17 cellular contexts compared by ENCODE assay signal in genomic region chr15:66477011-66477410, GRCh38. TPM values are rescaled to one million over a fixed set of nuclear protein-coding genes. Genes with fewer than 3 reads are reported as not detected.
DNase-seq lines count a peak whose midpoint lies in the region; ATAC-seq, FAIRE-seq and TF ChIP-seq lines count a peak whose summit lies in the region.
"Had no signal": no experiment of that assay in that cellular context is flagged by ENCODE, and none has a peak within 500 bp of the region (broad histone marks: within the 10 kb centered on the region; RNA-seq: fewer than 3 reads in every experiment).

No MANE protein-coding gene starts in this region.

- no peak for FAIRE-seq in astrocyte (lab: Jason Lieb, UNC)
- FAIRE-seq: kidney, pancreas, small intestine had no signal

- peaks cover 4% of the 10 kb centered on the region for H3K79me2 ChIP-seq in astrocyte (ENCODE audit: insufficient read depth, low read length)

- H3K27me3 ChIP-seq in astrocyte (ENCODE audit: insufficient read depth, low read length) (no peaks in the 10 kb centered on the region), layer of hippocampus (ENCODE audit: control insufficient read depth, insufficient read depth, low read length) (no peaks in the 10 kb centered on the region), tibial nerve (no peaks in the 10 kb centered on the region)
- H3K27me3 ChIP-seq: pancreas, vagina had no signal

- no peak overlapping the region for H3K4me2 ChIP-seq in astrocyte (ENCODE audit: low read length)

- TF ChIP-seq POLR2A in tibial nerve (IDR thresholded peaks at IDR 0.05), result no peak

- H3K4me1 ChIP-seq in astrocyte (ENCODE audit: insufficient read depth, low read length), result peaks cover 11% of the 10 kb centered on the region
- peaks cover 0 to 10% (median 0%) of the 10 kb centered on the region in 4 donors for H3K4me1 ChIP-seq in tibial nerve

- H3K27me3 Mint-ChIP-seq in natural killer cell treated with Interleukin-12 subunit alpha and Interleukin-12 subunit beta and Interleukin-15 and Interleukin-18, amount 100 ng/mL, for 72 hours, result no peaks in the 10 kb centered on the region
- H3K27me3 Mint-ChIP-seq in natural killer cell (ENCODE audit: low read depth in 2 of 2) (no peaks in the 10 kb centered on the region), astrocyte (ENCODE audit: low read depth, unreplicated experiment) (no peaks in the 10 kb centered on the region)
- H3K27me3 Mint-ChIP-seq: activated B cell treated with CpG ODN at 0.5 μM for 24 hours; activated naive CD8-positive, alpha-beta T cell treated with anti-CD3 and anti-CD28 coated beads, Interleukin-2, amount 10 ng/mL, durations not matched to agents 7 days and 5 days had no signal

- no peaks in the 10 kb centered on the region for H3K9me3 Mint-ChIP-seq in natural killer cell treated with Interleukin-12 subunit alpha and Interleukin-12 subunit beta and Interleukin-15 and Interleukin-18, amount 100 ng/mL, for 72 hours
- H3K9me3 Mint-ChIP-seq in natural killer cell, result no peaks in the 10 kb centered on the region
- no peaks in the 10 kb centered on the region for H3K9me3 Mint-ChIP-seq in astrocyte (ENCODE audit: unreplicated experiment)
- H3K9me3 Mint-ChIP-seq: activated B cell treated with CpG ODN at 0.5 μM for 24 hours; activated naive CD8-positive, alpha-beta T cell treated with anti-CD3 and anti-CD28 coated beads, Interleukin-2, amount 10 ng/mL, durations not matched to agents 7 days and 5 days had no signal

- H3K36me3 Mint-ChIP-seq in natural killer cell treated with Interleukin-12 subunit alpha and Interleukin-12 subunit beta and Interleukin-15 and Interleukin-18, amount 100 ng/mL, for 72 hours, result peaks cover 6% of the 10 kb centered on the region
- H3K36me3 Mint-ChIP-seq in natural killer cell, result no peaks in the 10 kb centered on the region
- H3K36me3 Mint-ChIP-seq in astrocyte (ENCODE audit: low read depth, unreplicated experiment), result peaks cover 11% of the 10 kb centered on the region

- H3K4me3 ChIP-seq in astrocyte (ENCODE audit: insufficient read depth, low read depth, low read length) (no peak overlapping the region), tibial nerve (no peak overlapping the region), coronary artery (no peak overlapping the region)
- H3K4me3 ChIP-seq: pancreas, vagina had no signal

- H3K4me3 Mint-ChIP-seq in natural killer cell treated with Interleukin-12 subunit alpha and Interleukin-12 subunit beta and Interleukin-15 and Interleukin-18, amount 100 ng/mL, for 72 hours, result no peak overlapping the region
- H3K4me3 Mint-ChIP-seq in natural killer cell (no peak overlapping the region), astrocyte (ENCODE audit: unreplicated experiment) (no peak overlapping the region)
- H3K4me3 Mint-ChIP-seq: activated B cell treated with CpG ODN at 0.5 μM for 24 hours; activated naive CD8-positive, alpha-beta T cell treated with anti-CD3 and anti-CD28 coated beads, Interleukin-2, amount 10 ng/mL, durations not matched to agents 7 days and 5 days had no signal

- H3K4me1 Mint-ChIP-seq in natural killer cell treated with Interleukin-12 subunit alpha and Interleukin-12 subunit beta and Interleukin-15 and Interleukin-18, amount 100 ng/mL, for 72 hours (ENCODE audit: low read depth in 2 of 2), result peaks cover 19 to 42% of the 10 kb centered on the region in 2 donors
- H3K4me1 Mint-ChIP-seq in natural killer cell, result peaks cover 14 to 25% of the 10 kb centered on the region in 2 donors
- peaks cover 39% of the 10 kb centered on the region for H3K4me1 Mint-ChIP-seq in astrocyte (ENCODE audit: low read depth, unreplicated experiment)

- intact Hi-C loops in natural killer cell (cut with micrococcal nuclease), result no loop called here

- H3K36me3 ChIP-seq in astrocyte (ENCODE audit: insufficient read depth, low read length), result no peaks in the 10 kb centered on the region
- peaks cover 0 to 12% (median 0%) of the 10 kb centered on the region in 3 donors for H3K36me3 ChIP-seq in tibial nerve
- H3K36me3 ChIP-seq: pancreas had no signal

- TF ChIP-seq CTCF in natural killer cell (IDR thresholded peaks at IDR 0.05) (no peak), astrocyte (IDR thresholded peaks at IDR 0.05; ENCODE audit: insufficient read depth, low read depth, low read length) (no peak), tibial nerve (IDR thresholded peaks at IDR 0.05) (no peak), coronary artery (IDR thresholded peaks at IDR 0.05) (no peak)

- no peak for ATAC-seq in natural killer cell treated with Interleukin-12 subunit alpha and Interleukin-12 subunit beta and Interleukin-15 and Interleukin-18, amount 100 ng/mL, for 72 hours
- ATAC-seq in natural killer cell (no peak), HG03280 (IDR thresholded peaks at IDR 0.05; ENCODE audit: unreplicated experiment) (no peak)
- ATAC-seq: pancreas had no signal

- 85 to 91% methylated on average over 2 of the region's 2 CpGs for WGBS in tibial nerve, 2 donors

- DNase-seq in natural killer cell treated with Interleukin-12 subunit alpha and Interleukin-12 subunit beta and Interleukin-15 and Interleukin-18, amount 100 ng/mL, for 72 hours (ENCODE audit: low spot score), result no peak
- DNase-seq in natural killer cell (no peak), astrocyte (ENCODE audit: low read depth) (no peak), tibial nerve (ENCODE audit: low spot score in 2 of 2) (no peak), CD1c-positive myeloid dendritic cell (ENCODE audit: extremely low spot score) (no peak), coronary artery (ENCODE audit: low spot score) (no peak)
- DNase-seq: activated B cell treated with CpG ODN at 0.5 μM for 24 hours; activated naive CD8-positive, alpha-beta T cell treated with anti-CD3 and anti-CD28 coated beads, Interleukin-2, amount 10 ng/mL, durations not matched to agents 7 days and 5 days; central memory CD4-positive, alpha-beta T cell; IMR-90; kidney; NCI-H1048; pancreas; small intestine had no signal

- H3K27ac ChIP-seq in astrocyte (ENCODE audit: low read depth, low read length) (no peak overlapping the region), layer of hippocampus (ENCODE audit: low read depth, low read length) (peak overlapping the region; percentile 77), tibial nerve (no peak overlapping the region), coronary artery (no peak overlapping the region)
- H3K27ac ChIP-seq: pancreas, vagina had no signal

- H3K27ac Mint-ChIP-seq in natural killer cell treated with Interleukin-12 subunit alpha and Interleukin-12 subunit beta and Interleukin-15 and Interleukin-18, amount 100 ng/mL, for 72 hours, result peak overlapping the region; percentile 32 to 34
- no peak overlapping the region for H3K27ac Mint-ChIP-seq in natural killer cell
- peak overlapping the region; percentile 68 for H3K27ac Mint-ChIP-seq in astrocyte (ENCODE audit: unreplicated experiment)

- no peak overlapping the region for H3K9ac ChIP-seq in astrocyte (ENCODE audit: low read length)

- H3K9me3 ChIP-seq in astrocyte (ENCODE audit: insufficient read depth, low read depth, low read length), result no peaks in the 10 kb centered on the region
- H3K9me3 ChIP-seq in tibial nerve, result no peaks in the 10 kb centered on the region
- H3K9me3 ChIP-seq: pancreas, vagina had no signal

- H4K20me1 ChIP-seq in astrocyte (ENCODE audit: insufficient read depth, low read length), result peaks cover 33% of the 10 kb centered on the region

- TF ChIP-seq EP300 in tibial nerve (IDR thresholded peaks at IDR 0.05), result no peak

- no peak overlapping the region for H2AFZ ChIP-seq in astrocyte (ENCODE audit: low read depth, low read length)

RNA-seq across cellular contexts. Expression of gene SNAPC5, which starts 20.6 kb away (rescaled TPM):
- total RNA-seq in natural killer cell treated with Interleukin-12 subunit alpha and Interleukin-12 subunit beta and Interleukin-15 and Interleukin-18, amount 100 ng/mL, for 72 hours, result 10 to 100 TPM; 21.8 to 30.8 TPM
- 10 to 100 TPM; 17.2 to 25.2 (median 24.3) TPM for total RNA-seq in natural killer cell
- total RNA-seq in astrocyte, result 11.5 and 12.7 TPM in 2 replicates
- total RNA-seq in tibial nerve, result 10 to 100 TPM; 12.7 to 25.8 (median 20.9) TPM

RNA-seq across cellular contexts. Expression of gene RPL4, which starts 27.6 kb away (rescaled TPM):
- total RNA-seq in natural killer cell treated with Interleukin-12 subunit alpha and Interleukin-12 subunit beta and Interleukin-15 and Interleukin-18, amount 100 ng/mL, for 72 hours, result 1,000 to 10,000 TPM; 1,786 to 1,827 TPM
- total RNA-seq in natural killer cell (1,000 to 10,000 TPM; 1,109 to 1,293 (median 1,293) TPM), astrocyte (2,056 and 2,248 TPM in 2 replicates), tibial nerve (1,000 to 10,000 TPM; 1,198 to 2,364 (median 2,009) TPM)

RNA-seq across cellular contexts. Expression of gene ZWILCH, which starts 28.1 kb away (rescaled TPM):
- total RNA-seq in natural killer cell treated with Interleukin-12 subunit alpha and Interleukin-12 subunit beta and Interleukin-15 and Interleukin-18, amount 100 ng/mL, for 72 hours, result 10 to 100 TPM; 24.6 to 45.0 TPM
- 1 to 10 TPM; 8.7 to 9.9 (median 9.7) TPM for total RNA-seq in natural killer cell
- total RNA-seq in astrocyte, result 15.5 and 18.1 TPM in 2 replicates
- 1 to 10 TPM; 4.1 to 5.5 (median 4.2) TPM for total RNA-seq in tibial nerve

Comparison
In these comparisons a context has a peak if more than half of its experiments do, and no peak if none do; other contexts are left out.
1. H3K27ac Mint-ChIP-seq: peak in natural killer cell treated with Interleukin-12 subunit alpha and Interleukin-12 subunit beta and Interleukin-15 and Interleukin-18, amount 100 ng/mL, for 72 hours (2 of 2) and astrocyte (single experiment); none in natural killer cell (0 of 2).